In the genomic region with DNA sequence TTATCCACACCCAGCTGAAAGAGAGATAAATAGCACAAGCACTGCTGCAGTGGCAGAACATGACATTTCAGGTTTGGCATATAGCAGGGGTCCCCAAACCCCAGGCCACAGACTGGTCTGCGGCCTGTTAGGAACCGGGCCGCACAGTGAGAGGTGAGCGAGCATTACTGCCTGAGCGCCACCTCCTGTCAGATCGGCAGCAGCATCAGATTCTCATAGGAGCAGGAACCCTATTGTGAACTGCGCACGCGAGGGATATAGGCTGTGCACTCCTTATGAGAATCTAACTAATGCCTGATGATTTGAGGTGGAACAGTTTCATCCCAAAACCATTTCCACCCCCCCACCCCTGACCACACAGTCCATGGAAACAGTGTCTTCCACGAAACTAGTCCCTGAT, we compare ENCODE assay signal across 17 cellular contexts. TPM values are rescaled to one million over a fixed set of nuclear protein-coding genes. Genes with fewer than 3 reads are reported as not detected.
DNase-seq lines count a peak whose midpoint lies in the region; ATAC-seq and TF ChIP-seq lines count a peak whose summit lies in the region.
"Had no signal": no experiment of that assay in that cellular context is flagged by ENCODE, and none has a peak within 500 bp of the region (broad histone marks: within the 10 kb centered on the region; RNA-seq: fewer than 3 reads in every experiment).

No MANE protein-coding gene starts in this region.

- H3K27ac ChIP-seq in OCI-LY3 (ENCODE audit: low read length), result no peak overlapping the region
- no peak overlapping the region for H3K27ac ChIP-seq in neural cell (ENCODE audit: low read length)
- H3K27ac ChIP-seq in gastrocnemius medialis, result no peak overlapping the region
- H3K27ac ChIP-seq in RWPE1, result no peak overlapping the region
- H3K27ac ChIP-seq: stomach had no signal

- no peaks in the 10 kb centered on the region for H3K9me3 Mint-ChIP-seq in activated T-cell treated with anti-CD3 and anti-CD28 coated beads, Interleukin-2, amount 50 U/mL, for 4 hours
- H3K9me3 Mint-ChIP-seq in central memory CD8-positive, alpha-beta T cell, result no peaks in the 10 kb centered on the region

- H3K4me3 Mint-ChIP-seq in activated T-cell treated with anti-CD3 and anti-CD28 coated beads, Interleukin-2, amount 50 U/mL, for 4 hours, result no peak overlapping the region
- no peak overlapping the region for H3K4me3 Mint-ChIP-seq in central memory CD8-positive, alpha-beta T cell

- H3K79me2 ChIP-seq in OCI-LY3 (ENCODE audit: low read length), result no peaks in the 10 kb centered on the region
- no peaks in the 10 kb centered on the region for H3K79me2 ChIP-seq in neural cell (replicated peaks; ENCODE audit: insufficient read depth, low read length)

- no peak for TF ChIP-seq RAD21 in neural cell (conservative IDR thresholded peaks at IDR 0.05)

- DNase-seq in activated T-cell treated with anti-CD3 and anti-CD28 coated beads, Interleukin-2, amount 50 U/mL, for 4 hours, result no peak
- DNase-seq in activated T-cell treated with anti-CD3 and anti-CD28 coated beads for 4 hours (no peak), activated gamma-delta T cell (lab: John Stamatoyannopoulos, UW) (no peak), gastrocnemius medialis (no peak), RWPE1 (ENCODE audit: low spot score) (no peak)
- DNase-seq in central memory CD8-positive, alpha-beta T cell (ENCODE audit: low spot score in 2 of 2), result no peak
- DNase-seq: ACHN; activated CD4-positive, CD25-positive, alpha-beta regulatory T cell treated with anti-CD3 and anti-CD28 coated beads, Interleukin-2, amount 50 U/mL, for 72 hours; amniotic stem cell; NCI-H146; occipital lobe; stimulated activated CD4-positive, alpha-beta T cell treated with anti-CD3 and anti-CD28 coated beads, Interleukin-15, amount 100 ng/mL, for 24 hours; stomach had no signal

- TF ChIP-seq POLR2A in gastrocnemius medialis (IDR thresholded peaks at IDR 0.05), result no peak

- no peaks in the 10 kb centered on the region for H3K27me3 ChIP-seq in OCI-LY3 (ENCODE audit: low read depth, low read length)
- no peaks in the 10 kb centered on the region for H3K27me3 ChIP-seq in neural cell (ENCODE audit: insufficient read depth, low read depth, low read length)
- H3K27me3 ChIP-seq in gastrocnemius medialis, result no peaks in the 10 kb centered on the region
- H3K27me3 ChIP-seq: stomach had no signal

- H4K20me1 ChIP-seq in OCI-LY3 (ENCODE audit: insufficient read depth, low read length), result no peaks in the 10 kb centered on the region
- H4K20me1 ChIP-seq in neural cell (ENCODE audit: insufficient read depth), result no peaks in the 10 kb centered on the region

- in situ Hi-C loops in gastrocnemius medialis (cut with MboI; ENCODE audit: low sequenced_read_pairs in 4 of 4), result no loop called here

- H3K9ac ChIP-seq in OCI-LY3 (ENCODE audit: low read length), result no peak overlapping the region
- no peak overlapping the region for H3K9ac ChIP-seq in neural cell (ENCODE audit: low read length)

- H3F3A ChIP-seq in neural cell (ENCODE audit: insufficient read depth, low read length, poor library complexity, severe bottlenecking), result no peaks in the 10 kb centered on the region

- CTCF ChIA-PET in RWPE1 (lab: Yijun Ruan, JAX), result no interaction called here

- H3K4me3 ChIP-seq in OCI-LY3 (ENCODE audit: low read length), result no peak overlapping the region
- no peak overlapping the region for H3K4me3 ChIP-seq in neural cell (ENCODE audit: low read length)
- H3K4me3 ChIP-seq in gastrocnemius medialis, result no peak overlapping the region
- H3K4me3 ChIP-seq: stomach had no signal

- H3K4me1 ChIP-seq in OCI-LY3 (ENCODE audit: low read length) (no peaks in the 10 kb centered on the region), gastrocnemius medialis (no peaks in the 10 kb centered on the region)

- no peaks in the 10 kb centered on the region for H3K27me3 Mint-ChIP-seq in activated T-cell treated with anti-CD3 and anti-CD28 coated beads, Interleukin-2, amount 50 U/mL, for 4 hours (ENCODE audit: low read depth)
- no peaks in the 10 kb centered on the region for H3K27me3 Mint-ChIP-seq in central memory CD8-positive, alpha-beta T cell

- no peaks in the 10 kb centered on the region for H3K9me2 ChIP-seq in neural cell (ENCODE audit: insufficient read depth, low read length)

- TF ChIP-seq CTCF in OCI-LY3 (IDR thresholded peaks at IDR 0.05; ENCODE audit: low read depth, low read length), result peak; percentile 29; the same call in 1 of the 2 replicates
- TF ChIP-seq CTCF in neural cell (IDR thresholded peaks at IDR 0.05; ENCODE audit: poor library complexity, severe bottlenecking), result peak; percentile 11
- no peak for TF ChIP-seq CTCF in gastrocnemius medialis (IDR thresholded peaks at IDR 0.05 in 4 of 5, conservative IDR thresholded peaks at IDR 0.05 in 1 of 5)
- TF ChIP-seq CTCF in RWPE1 (conservative IDR thresholded peaks at IDR 0.05; ENCODE audit: low read depth), result no peak

- peaks cover 33% of the 10 kb centered on the region for H3K36me3 ChIP-seq in OCI-LY3 (replicated peaks; ENCODE audit: low read depth, low read length)
- H3K36me3 ChIP-seq in neural cell (ENCODE audit: insufficient read depth, low read length), result no peaks in the 10 kb centered on the region
- H3K36me3 ChIP-seq in gastrocnemius medialis, result peaks cover 0 to 28% of the 10 kb centered on the region in 2 donors

- POLR2A ChIA-PET in RWPE1 (lab: Yijun Ruan, JAX; ENCODE audit: low non-redundant PET), result no interaction called here

- intact Hi-C loops in gastrocnemius medialis (cut with DNase I; ENCODE audit: low total_unique reads), result no loop called here

- peaks cover 63% of the 10 kb centered on the region for H3K4me1 Mint-ChIP-seq in activated T-cell treated with anti-CD3 and anti-CD28 coated beads, Interleukin-2, amount 50 U/mL, for 4 hours (ENCODE audit: low read depth)
- peaks cover 38% of the 10 kb centered on the region for H3K4me1 Mint-ChIP-seq in central memory CD8-positive, alpha-beta T cell

- peak; percentile 20 to 27 for ATAC-seq in activated T-cell treated with anti-CD3 and anti-CD28 coated beads, Interleukin-2, amount 50 U/mL, for 4 hours
- ATAC-seq in central memory CD8-positive, alpha-beta T cell (replicated peaks; ENCODE audit: extremely low read depth, poor library complexity, severe bottlenecking), result peak; percentile 59
- ATAC-seq in gastrocnemius medialis, result no peak

- no peak overlapping the region for H3K27ac Mint-ChIP-seq in central memory CD8-positive, alpha-beta T cell (ENCODE audit: low read depth)

- peaks cover 40% of the 10 kb centered on the region for H3K36me3 Mint-ChIP-seq in activated T-cell treated with anti-CD3 and anti-CD28 coated beads, Interleukin-2, amount 50 U/mL, for 4 hours (ENCODE audit: insufficient read depth)
- H3K36me3 Mint-ChIP-seq in central memory CD8-positive, alpha-beta T cell (ENCODE audit: insufficient read depth), result peaks cover 5% of the 10 kb centered on the region

- H3K4me2 ChIP-seq in OCI-LY3 (ENCODE audit: low read length) (no peak overlapping the region), neural cell (ENCODE audit: low read length) (no peak overlapping the region)

- TF ChIP-seq EP300 in neural cell (conservative IDR thresholded peaks at IDR 0.05; ENCODE audit: poor library complexity, severe bottlenecking), result no peak

- H3K9me3 ChIP-seq in OCI-LY3 (ENCODE audit: insufficient read depth, low read length) (no peaks in the 10 kb centered on the region), neural cell (ENCODE audit: low read length) (no peaks in the 10 kb centered on the region), gastrocnemius medialis (no peaks in the 10 kb centered on the region)
- H3K9me3 ChIP-seq: stomach had no signal

- no peak overlapping the region for H2AFZ ChIP-seq in OCI-LY3 (ENCODE audit: low read depth, low read length)
- H2AFZ ChIP-seq in neural cell (ENCODE audit: low read depth, low read length), result no peak overlapping the region

TF ChIP-seq in neural cell, 6 proteins besides CTCF, POLR2A, EP300 and RAD21:
- TF ChIP-seq EZH2 (IDR thresholded peaks at IDR 0.05; ENCODE audit: borderline replicate concordance, insufficient read depth, low read length, poor library complexity, severe bottlenecking) (no peak), MXI1 (conservative IDR thresholded peaks at IDR 0.05; ENCODE audit: poor library complexity, severe bottlenecking) (no peak), TAF1 (IDR thresholded peaks at IDR 0.05; ENCODE audit: low read depth) (no peak), POLR2AphosphoS5 (IDR thresholded peaks at IDR 0.05) (no peak), SMC3 (conservative IDR thresholded peaks at IDR 0.05; ENCODE audit: poor library complexity) (no peak)
- TF ChIP-seq, protein P1, sequence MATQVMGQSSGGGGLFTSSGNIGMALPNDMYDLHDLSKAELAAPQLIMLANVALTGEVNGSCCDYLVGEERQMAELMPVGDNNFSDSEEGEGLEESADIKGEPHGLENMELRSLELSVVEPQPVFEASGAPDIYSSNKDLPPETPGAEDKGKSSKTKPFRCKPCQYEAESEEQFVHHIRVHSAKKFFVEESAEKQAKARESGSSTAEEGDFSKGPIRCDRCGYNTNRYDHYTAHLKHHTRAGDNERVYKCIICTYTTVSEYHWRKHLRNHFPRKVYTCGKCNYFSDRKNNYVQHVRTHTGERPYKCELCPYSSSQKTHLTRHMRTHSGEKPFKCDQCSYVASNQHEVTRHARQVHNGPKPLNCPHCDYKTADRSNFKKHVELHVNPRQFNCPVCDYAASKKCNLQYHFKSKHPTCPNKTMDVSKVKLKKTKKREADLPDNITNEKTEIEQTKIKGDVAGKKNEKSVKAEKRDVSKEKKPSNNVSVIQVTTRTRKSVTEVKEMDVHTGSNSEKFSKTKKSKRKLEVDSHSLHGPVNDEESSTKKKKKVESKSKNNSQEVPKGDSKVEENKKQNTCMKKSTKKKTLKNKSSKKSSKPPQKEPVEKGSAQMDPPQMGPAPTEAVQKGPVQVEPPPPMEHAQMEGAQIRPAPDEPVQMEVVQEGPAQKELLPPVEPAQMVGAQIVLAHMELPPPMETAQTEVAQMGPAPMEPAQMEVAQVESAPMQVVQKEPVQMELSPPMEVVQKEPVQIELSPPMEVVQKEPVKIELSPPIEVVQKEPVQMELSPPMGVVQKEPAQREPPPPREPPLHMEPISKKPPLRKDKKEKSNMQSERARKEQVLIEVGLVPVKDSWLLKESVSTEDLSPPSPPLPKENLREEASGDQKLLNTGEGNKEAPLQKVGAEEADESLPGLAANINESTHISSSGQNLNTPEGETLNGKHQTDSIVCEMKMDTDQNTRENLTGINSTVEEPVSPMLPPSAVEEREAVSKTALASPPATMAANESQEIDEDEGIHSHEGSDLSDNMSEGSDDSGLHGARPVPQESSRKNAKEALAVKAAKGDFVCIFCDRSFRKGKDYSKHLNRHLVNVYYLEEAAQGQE (IDR thresholded peaks at IDR 0.05; ENCODE audit: borderline replicate concordance), result no peak

RNA-seq across cellular contexts. Expression of a gene that starts 54.6 kb away (rescaled TPM):
- 100 to 1,000 TPM in 1 of 3 donors, 10 to 100 TPM in 2; 65.3 to 131 (median 86.3) TPM for total RNA-seq in activated T-cell treated with anti-CD3 and anti-CD28 coated beads, Interleukin-2, amount 50 U/mL, for 4 hours
- not detected in 2 replicates for polyA plus RNA-seq in neural cell
- polyA minus RNA-seq in neural cell, result not detected in 2 replicates
- under 1 TPM in 1 of 4 donors, not detected in 3; 0.07 TPM for total RNA-seq in gastrocnemius medialis
- total RNA-seq: cardiac septum, MCF 10A, occipital lobe had no signal

Comparison
In these comparisons a context has a peak if more than half of its experiments do, and no peak if none do; other contexts are left out.
1. ATAC-seq: peak in activated T-cell treated with anti-CD3 and anti-CD28 coated beads, Interleukin-2, amount 50 U/mL, for 4 hours (2 of 2) and central memory CD8-positive, alpha-beta T cell (single experiment); none in gastrocnemius medialis (0 of 2).
2. CTCF ChIP-seq: peak in OCI-LY3 (single experiment) and neural cell (single experiment); none in gastrocnemius medialis (0 of 5) and RWPE1 (single experiment).
3. RNA of a gene that starts 54.6 kb away (total RNA-seq): 65.3 to 131 TPM in activated T-cell treated with anti-CD3 and anti-CD28 coated beads, Interleukin-2, amount 50 U/mL, for 4 hours; 0.07 TPM in gastrocnemius medialis; every median in the first group is over 10 times any median in the second.